In genomic region chr3:156762631-156763185, GRCh38 we compare ENCODE assay signal across 11 cellular contexts.
DNase-seq lines count a peak whose midpoint lies in the region; ATAC-seq and TF ChIP-seq lines count a peak whose summit lies in the region.
"Had no signal": no experiment of that assay in that cellular context is flagged by ENCODE, and none has a peak within 500 bp of the region (broad histone marks: within the 10 kb centered on the region; RNA-seq: fewer than 3 reads in every experiment).

No MANE protein-coding gene starts in this region.

- intact Hi-C loops in left cardiac atrium (cut with DNase I) (no loop called here), spleen (cut with DNase I; ENCODE audit: low total_unique reads) (no loop called here)

- H3K36me3 ChIP-seq in adipocyte (ENCODE audit: control insufficient read depth, insufficient read depth, low read length, severe bottlenecking) (no peaks in the 10 kb centered on the region), smooth muscle cell (ENCODE audit: low read depth) (no peaks in the 10 kb centered on the region), spleen (no peaks in the 10 kb centered on the region)

- peaks cover 24% of the 10 kb centered on the region for H3K4me1 ChIP-seq in adipocyte (ENCODE audit: control insufficient read depth, insufficient read depth, low read length)
- peaks cover 19% of the 10 kb centered on the region for H3K4me1 ChIP-seq in smooth muscle cell (ENCODE audit: low read depth)
- H3K4me1 ChIP-seq in spleen, result no peaks in the 10 kb centered on the region

- no peak overlapping the region for H3K4me3 ChIP-seq in adipocyte (ENCODE audit: low read length)
- H3K4me3 ChIP-seq in smooth muscle cell, result no peak overlapping the region
- no peak overlapping the region for H3K4me3 ChIP-seq in spleen

- H3K79me2 ChIP-seq in smooth muscle cell (ENCODE audit: low read depth), result no peaks in the 10 kb centered on the region

- H3K27ac ChIP-seq in smooth muscle cell (ENCODE audit: low read depth) (peak overlapping the region; percentile 25), spleen (no peak overlapping the region)

- H3K9ac ChIP-seq in adipocyte (ENCODE audit: low read length) (no peak overlapping the region), smooth muscle cell (ENCODE audit: low read depth) (no peak overlapping the region)

- H3F3A ChIP-seq in smooth muscle cell (ENCODE audit: low read depth), result no peaks in the 10 kb centered on the region

- WGBS in smooth muscle cell (ENCODE audit: low lambda C conversion rate), result 31% methylated on average over 4 of the region's 4 CpGs
- WGBS in spleen, 5 donors, result 74 to 85% (median 81%) methylated on average over 4 of the region's 4 CpGs

- TF ChIP-seq CTCF in smooth muscle cell (IDR thresholded peaks at IDR 0.05; ENCODE audit: borderline replicate concordance, insufficient read depth, poor library complexity, severe bottlenecking) (no peak), spleen (IDR thresholded peaks at IDR 0.05 in 8 of 11, conservative IDR thresholded peaks at IDR 0.05 in 3 of 11) (no peak)

- H4K20me1 ChIP-seq in smooth muscle cell (ENCODE audit: low read depth), result no peaks in the 10 kb centered on the region

- H3K9me3 ChIP-seq in adipocyte (ENCODE audit: control insufficient read depth, low read length), result no peaks in the 10 kb centered on the region
- H3K9me3 ChIP-seq in smooth muscle cell (replicated peaks; ENCODE audit: low read depth), result no peaks in the 10 kb centered on the region
- H3K9me3 ChIP-seq in spleen, result no peaks in the 10 kb centered on the region

- H3K27me3 ChIP-seq in adipocyte (replicated peaks; ENCODE audit: control insufficient read depth, insufficient read depth, low read length) (no peaks in the 10 kb centered on the region), smooth muscle cell (ENCODE audit: low read depth) (no peaks in the 10 kb centered on the region), spleen (replicated peaks in 1 of 7) (no peaks in the 10 kb centered on the region)

- H3K4me2 ChIP-seq in smooth muscle cell, result no peak overlapping the region

- TF ChIP-seq POLR2A in spleen (IDR thresholded peaks at IDR 0.05), result no peak

- no peak overlapping the region for H2AFZ ChIP-seq in smooth muscle cell (ENCODE audit: low read depth)

- peak; percentile 57 to 90 for ATAC-seq in left cardiac atrium

- DNase-seq in HCEC 1CT (peak; percentile 91), adipocyte (ENCODE audit: low read depth) (peak; percentile 92), left cardiac atrium (no peak), smooth muscle cell (lab: John Stamatoyannopoulos, UW; ENCODE audit: unreplicated experiment) (no peak), MV-4-11 (lab: John Stamatoyannopoulos, UW) (no peak), spleen (no peak), cerebellar cortex (ENCODE audit: low spot score) (no peak)
- DNase-seq: activated naive CD4-positive, alpha-beta T cell treated with anti-CD3 and anti-CD28 coated beads for 36 hours; naive B cell; NCI-H1417; stimulated activated CD4-positive, alpha-beta T cell treated with anti-CD3 and anti-CD28 coated beads, Interleukin-15, amount 100 ng/mL, for 24 hours had no signal

Comparison
In these comparisons a context has a peak if more than half of its experiments do, and no peak if none do; other contexts are left out.
1. DNase-seq: peak in HCEC 1CT (single experiment) and adipocyte (single experiment); none in left cardiac atrium (single experiment), smooth muscle cell (single experiment), MV-4-11 (single experiment), spleen (single experiment) and cerebellar cortex (single experiment).